In the genomic region with DNA sequence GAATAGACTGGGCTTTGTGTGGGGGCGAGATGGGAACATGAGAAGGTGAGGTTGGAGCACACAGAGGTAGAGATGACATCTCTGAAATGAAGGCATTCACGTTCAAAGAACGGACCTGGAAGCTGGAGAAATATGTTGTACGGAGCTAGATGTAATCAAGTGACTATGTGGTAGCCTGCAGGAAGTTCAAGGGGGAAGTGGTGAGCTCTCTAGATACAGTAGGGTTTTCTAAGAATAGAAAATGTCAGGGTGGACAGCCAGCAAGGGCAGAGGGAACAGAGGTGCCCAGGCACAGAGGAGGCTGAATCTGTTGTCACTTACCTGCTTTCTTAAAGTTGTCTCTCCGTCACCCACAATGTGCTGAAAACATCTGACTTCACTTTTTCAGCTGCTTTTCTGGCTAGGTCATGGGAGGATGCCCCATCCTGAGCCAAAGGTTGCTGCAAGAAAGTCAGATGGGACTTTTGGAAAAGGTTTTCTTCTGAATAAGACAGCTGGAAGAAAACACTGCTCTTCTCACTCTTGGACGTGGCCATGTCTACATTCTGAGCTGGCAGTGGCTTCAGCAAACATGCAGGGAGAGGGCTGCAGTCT, we compare ENCODE assay signal across 11 cellular contexts.
DNase-seq lines count a peak whose midpoint lies in the region; ATAC-seq and TF ChIP-seq lines count a peak whose summit lies in the region.
"Had no signal": no experiment of that assay in that cellular context is flagged by ENCODE, and none has a peak within 500 bp of the region (broad histone marks: within the 10 kb centered on the region; RNA-seq: fewer than 3 reads in every experiment).

No MANE protein-coding gene starts in this region.

- H3K27ac Mint-ChIP-seq in T-helper 17 cell (peak overlapping the region; percentile 78), CD14-positive monocyte (peak overlapping the region in 3 of 7 donors; percentile 7 to 63 (median 53))
- H3K27ac Mint-ChIP-seq: dendritic cell treated with granulocyte-macrophage colony-stimulating factor and Interleukin-4, amounts not matched to agents 40 ng/mL and 50 ng/mL, for 4 days had no signal

- H3K4me1 Mint-ChIP-seq in T-helper 17 cell (peaks cover 5% of the 10 kb centered on the region), CD14-positive monocyte (peaks cover 46% of the 10 kb centered on the region)

- H3K36me3 Mint-ChIP-seq in T-helper 17 cell (ENCODE audit: low read depth) (peaks cover 2% of the 10 kb centered on the region), CD14-positive monocyte (no peaks in the 10 kb centered on the region)

- H3K4me3 Mint-ChIP-seq in T-helper 17 cell (peak overlapping the region; percentile 25), CD14-positive monocyte (peak overlapping the region in 1 of 2 donors; percentile 80)
- H3K4me3 Mint-ChIP-seq: dendritic cell treated with granulocyte-macrophage colony-stimulating factor and Interleukin-4, amounts not matched to agents 40 ng/mL and 50 ng/mL, for 4 days had no signal

- H3K9me3 ChIP-seq in T-helper 17 cell (ENCODE audit: control insufficient read depth, low read length, poor library complexity, severe bottlenecking): no peaks in the 10 kb centered on the region

- H3K27me3 Mint-ChIP-seq in T-helper 17 cell: peaks cover 81% of the 10 kb centered on the region
- H3K27me3 Mint-ChIP-seq in CD14-positive monocyte (ENCODE audit: low read depth in 3 of 3): peaks cover 33 to 52% (median 38%) of the 10 kb centered on the region in 3 donors

- no peaks in the 10 kb centered on the region for H3K36me3 ChIP-seq in H7 (replicated peaks; ENCODE audit: control insufficient read depth, insufficient read depth, low read length)

- H3K27me3 ChIP-seq in H7 (ENCODE audit: control insufficient read depth, insufficient read depth, low read length): no peaks in the 10 kb centered on the region

- TF ChIP-seq CTCF in CD14-positive monocyte (IDR thresholded peaks at IDR 0.05): no peak
- TF ChIP-seq CTCF in foreskin fibroblast (IDR thresholded peaks at IDR 0.05; ENCODE audit: low read depth, low read length): no peak

- DNase-seq in CMK (ENCODE audit: low read depth): peak; percentile 29
- peak; percentile 13 for DNase-seq in H7
- no peak for DNase-seq in T-helper 17 cell
- DNase-seq in left colon: no peak
- no peak for DNase-seq in CD14-positive monocyte (ENCODE audit: low spot score)
- no peak for DNase-seq in foreskin fibroblast
- no peak for DNase-seq in cerebellum (ENCODE audit: low spot score)
- no peak for DNase-seq in NCI-H748 (lab: John Stamatoyannopoulos, UW; ENCODE audit: unreplicated experiment)
- DNase-seq: amniotic stem cell, KG1 had no signal

- peak; percentile 36 for ATAC-seq in T-helper 17 cell
- ATAC-seq in left colon: peak; percentile 21

- H3K4me3 ChIP-seq in H7 (ENCODE audit: insufficient read depth, low read depth, low read length) (no peak overlapping the region), foreskin fibroblast (ENCODE audit: low read depth in 1 of 2, low read length in 2 of 2) (no peak overlapping the region)

- intact Hi-C loops in left colon (cut with DNase I, micrococcal nuclease): no loop called here
- intact Hi-C loops in CD14-positive monocyte (cut with micrococcal nuclease): no loop called here

- H3K9me3 Mint-ChIP-seq in CD14-positive monocyte: peaks cover 0 to 4% (median 0%) of the 10 kb centered on the region in 7 donors
- H3K9me3 Mint-ChIP-seq: dendritic cell treated with granulocyte-macrophage colony-stimulating factor and Interleukin-4, amounts not matched to agents 40 ng/mL and 50 ng/mL, for 4 days had no signal

Comparison
In these comparisons a context has a peak if more than half of its experiments do, and no peak if none do; other contexts are left out.
1. DNase-seq: peak in CMK (single experiment) and H7 (single experiment); none in T-helper 17 cell (0 of 3), left colon (0 of 2), CD14-positive monocyte (single experiment), foreskin fibroblast (0 of 2), cerebellum (single experiment) and NCI-H748 (single experiment).